29 cellular contexts compared by ENCODE assay signal in the genomic region with DNA sequence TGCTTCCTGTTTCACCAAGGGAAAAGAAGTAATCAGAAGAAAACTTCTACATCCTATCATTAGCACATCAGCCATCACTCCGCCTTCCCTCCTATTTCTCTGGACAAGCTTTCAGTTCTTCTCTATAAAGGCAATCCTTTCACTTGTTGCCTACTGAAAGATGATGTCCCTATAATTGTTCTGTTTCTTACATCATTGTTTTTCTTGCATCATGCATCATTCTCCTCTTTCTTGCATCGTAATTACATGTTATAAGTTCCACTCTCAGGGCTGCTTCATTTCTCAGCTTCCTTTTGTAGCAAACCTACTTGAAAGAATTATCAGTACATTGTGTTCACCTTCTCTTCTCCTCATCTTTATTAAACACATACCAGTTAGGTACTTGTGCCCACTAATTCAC. TPM values are rescaled to one million over a fixed set of nuclear protein-coding genes. Genes with fewer than 3 reads are reported as not detected.
DNase-seq lines count a peak whose midpoint lies in the region; ATAC-seq and TF ChIP-seq lines count a peak whose summit lies in the region.
"Had no signal": no experiment of that assay in that cellular context is flagged by ENCODE, and none has a peak within 500 bp of the region (broad histone marks: within the 10 kb centered on the region; RNA-seq: fewer than 3 reads in every experiment).

No MANE protein-coding gene starts in this region.

- H3K27ac ChIP-seq in sigmoid colon, result no peak overlapping the region
- H3K27ac ChIP-seq in adrenal gland, result no peak overlapping the region
- H3K27ac ChIP-seq: 22Rv1; BLaER1 treated with 17β-estradiol and CSF1 and Interleukin-3, amounts not matched to agents 10 nM and 100 nM; body of pancreas; dorsolateral prefrontal cortex; gastrocnemius medialis; SJCRH30; thoracic aorta had no signal

- no peak overlapping the region for H3K4me3 Mint-ChIP-seq in stimulated activated naive CD8-positive, alpha-beta T cell treated with anti-CD3 and anti-CD28 coated beads, Interleukin-15, Interleukin-2, amounts not matched to agents 100 ng/mL and 50 ng/mL, for 24 hours
- no peak overlapping the region for H3K4me3 Mint-ChIP-seq in central memory CD8-positive, alpha-beta T cell
- peak overlapping the region in 1 of 2 donors; percentile 4 for H3K4me3 Mint-ChIP-seq in stimulated activated naive CD8-positive, alpha-beta T cell treated with anti-CD3 and anti-CD28 coated beads, Interleukin-15, amount 100 ng/mL, for 72 hours
- H3K4me3 Mint-ChIP-seq: activated CD4-positive, alpha-beta T cell treated with anti-CD3 and anti-CD28 coated beads, Interleukin-2, amount 10 ng/mL, durations not matched to agents 7 days and 5 days; H9; mesothelial cell of epicardium; stimulated activated naive B cell treated with anti-CD40 and anti-IgM and Interleukin-4, amounts not matched to agents 10 μg/mL and 1 μg/mL and 100 μg/mL, for 72 hours had no signal

- H3K9me3 ChIP-seq in sigmoid colon (no peaks in the 10 kb centered on the region), adrenal gland (replicated peaks in 1 of 3) (no peaks in the 10 kb centered on the region)
- H3K9me3 ChIP-seq: BLaER1 treated with 17β-estradiol and CSF1 and Interleukin-3, amounts not matched to agents 10 nM and 100 nM; body of pancreas; Caco-2; gastrocnemius medialis; SJCRH30; thoracic aorta had no signal

- H3K27me3 ChIP-seq in sigmoid colon (no peaks in the 10 kb centered on the region), adrenal gland (no peaks in the 10 kb centered on the region)
- H3K27me3 ChIP-seq: BLaER1 treated with 17β-estradiol and CSF1 and Interleukin-3, amounts not matched to agents 10 nM and 100 nM; body of pancreas; dorsolateral prefrontal cortex; gastrocnemius medialis; SJCRH30 had no signal

- peak; percentile 5 for DNase-seq in NCI-H2227 treated with DMSO at 0.1 percent for 48 hours (lab: John Stamatoyannopoulos, UW)
- no peak for DNase-seq in NCI-H2227 (lab: John Stamatoyannopoulos, UW; ENCODE audit: unreplicated experiment)
- no peak for DNase-seq in stimulated activated naive CD8-positive, alpha-beta T cell treated with anti-CD3 and anti-CD28 coated beads, Interleukin-15, Interleukin-2, amounts not matched to agents 100 U/mL and 50 U/mL, for 24 hours
- no peak for DNase-seq in central memory CD8-positive, alpha-beta T cell (ENCODE audit: low spot score in 2 of 2)
- DNase-seq in stimulated activated naive CD8-positive, alpha-beta T cell treated with anti-CD3 and anti-CD28 coated beads, Interleukin-15, amount 100 ng/mL, for 72 hours, result no peak
- no peak for DNase-seq in sigmoid colon
- no peak for DNase-seq in adrenal gland
- DNase-seq: activated CD4-positive, alpha-beta T cell treated with anti-CD3 and anti-CD28 coated beads, Interleukin-2, amount 10 ng/mL, durations not matched to agents 7 days and 5 days; activated CD8-positive, alpha-beta memory T cell treated with anti-CD3 and anti-CD28 coated beads, Interleukin-2, amount 50 U/mL, for 4 hours; activated gamma-delta T cell; body of pancreas; Caco-2; dorsolateral prefrontal cortex; gastrocnemius medialis; H9; naive B cell; NCI-H1417 treated with DMSO at 0.1 percent for 48 hours; NCI-H2029 treated with DMSO at 0.1 percent for 48 hours; NCI-H446; occipital lobe; RPMI8226; SJCRH30; stimulated activated naive B cell treated with anti-CD40 and anti-IgM and Interleukin-4, amounts not matched to agents 10 μg/mL and 1 μg/mL and 100 μg/mL, for 72 hours; SW 1271 had no signal

- H3K27me3 Mint-ChIP-seq in stimulated activated naive CD8-positive, alpha-beta T cell treated with anti-CD3 and anti-CD28 coated beads, Interleukin-15, Interleukin-2, amounts not matched to agents 100 ng/mL and 50 ng/mL, for 24 hours, result no peaks in the 10 kb centered on the region
- H3K27me3 Mint-ChIP-seq in central memory CD8-positive, alpha-beta T cell, result no peaks in the 10 kb centered on the region
- H3K27me3 Mint-ChIP-seq in stimulated activated naive CD8-positive, alpha-beta T cell treated with anti-CD3 and anti-CD28 coated beads, Interleukin-15, amount 100 ng/mL, for 72 hours, result no peaks in the 10 kb centered on the region
- H3K27me3 Mint-ChIP-seq: activated CD4-positive, alpha-beta T cell treated with anti-CD3 and anti-CD28 coated beads, Interleukin-2, amount 10 ng/mL, durations not matched to agents 7 days and 5 days; naive B cell; stimulated activated naive B cell treated with anti-CD40 and anti-IgM and Interleukin-4, amounts not matched to agents 10 μg/mL and 1 μg/mL and 100 μg/mL, for 72 hours had no signal

- H3K36me3 Mint-ChIP-seq in stimulated activated naive CD8-positive, alpha-beta T cell treated with anti-CD3 and anti-CD28 coated beads, Interleukin-15, Interleukin-2, amounts not matched to agents 100 ng/mL and 50 ng/mL, for 24 hours (ENCODE audit: low read depth), result peaks cover 45% of the 10 kb centered on the region
- peaks cover 37% of the 10 kb centered on the region for H3K36me3 Mint-ChIP-seq in central memory CD8-positive, alpha-beta T cell (ENCODE audit: insufficient read depth)

- H3K27ac Mint-ChIP-seq in stimulated activated naive CD8-positive, alpha-beta T cell treated with anti-CD3 and anti-CD28 coated beads, Interleukin-15, Interleukin-2, amounts not matched to agents 100 ng/mL and 50 ng/mL, for 24 hours, result peak overlapping the region; percentile 47
- peak overlapping the region; percentile 7 for H3K27ac Mint-ChIP-seq in central memory CD8-positive, alpha-beta T cell (ENCODE audit: low read depth)
- H3K27ac Mint-ChIP-seq in stimulated activated naive CD8-positive, alpha-beta T cell treated with anti-CD3 and anti-CD28 coated beads, Interleukin-15, amount 100 ng/mL, for 72 hours, result peak overlapping the region; percentile 29 to 92
- H3K27ac Mint-ChIP-seq: activated CD4-positive, alpha-beta T cell treated with anti-CD3 and anti-CD28 coated beads, Interleukin-2, amount 10 ng/mL, durations not matched to agents 7 days and 5 days; H9; mesothelial cell of epicardium; stimulated activated naive B cell treated with anti-CD40 and anti-IgM and Interleukin-4, amounts not matched to agents 10 μg/mL and 1 μg/mL and 100 μg/mL, for 72 hours had no signal

- no peak for TF ChIP-seq CTCF in sigmoid colon (IDR thresholded peaks at IDR 0.05)
- no peak for TF ChIP-seq CTCF in adrenal gland (IDR thresholded peaks at IDR 0.05)

- 92 to 96% methylated on average over 2 of the region's 2 CpGs for WGBS in sigmoid colon, 2 donors
- 85 to 96% (median 92%) methylated on average over 2 of the region's 2 CpGs for WGBS in adrenal gland, 4 donors

- intact Hi-C loops in sigmoid colon (cut with DNase I), result no loop called here
- intact Hi-C loops in adrenal gland (cut with DNase I), result no loop called here

- ATAC-seq in stimulated activated naive CD8-positive, alpha-beta T cell treated with anti-CD3 and anti-CD28 coated beads, Interleukin-15, Interleukin-2, amounts not matched to agents 100 U/mL and 50 U/mL, for 24 hours, result no peak
- no peak for ATAC-seq in central memory CD8-positive, alpha-beta T cell (replicated peaks; ENCODE audit: extremely low read depth, poor library complexity, severe bottlenecking)
- no peak for ATAC-seq in stimulated activated naive CD8-positive, alpha-beta T cell treated with anti-CD3 and anti-CD28 coated beads, Interleukin-15, amount 100 ng/mL, for 72 hours
- ATAC-seq: body of pancreas; gastrocnemius medialis; stimulated activated naive B cell treated with anti-CD40 and anti-IgM and Interleukin-4, amounts not matched to agents 10 μg/mL and 1 μg/mL and 100 μg/mL, for 72 hours had no signal

- no peak for TF ChIP-seq POLR2A in sigmoid colon (IDR thresholded peaks at IDR 0.05)
- no peak for TF ChIP-seq POLR2A in adrenal gland (IDR thresholded peaks at IDR 0.05)

- H3K36me3 ChIP-seq in sigmoid colon, result peaks cover 7 to 47% (median 10%) of the 10 kb centered on the region in 4 donors
- peaks cover 0 to 43% of the 10 kb centered on the region in 2 donors for H3K36me3 ChIP-seq in adrenal gland (replicated peaks in 1 of 2)

- no peaks in the 10 kb centered on the region for H3K9me3 Mint-ChIP-seq in stimulated activated naive CD8-positive, alpha-beta T cell treated with anti-CD3 and anti-CD28 coated beads, Interleukin-15, Interleukin-2, amounts not matched to agents 100 ng/mL and 50 ng/mL, for 24 hours
- H3K9me3 Mint-ChIP-seq in central memory CD8-positive, alpha-beta T cell, result no peaks in the 10 kb centered on the region
- no peaks in the 10 kb centered on the region for H3K9me3 Mint-ChIP-seq in stimulated activated naive CD8-positive, alpha-beta T cell treated with anti-CD3 and anti-CD28 coated beads, Interleukin-15, amount 100 ng/mL, for 72 hours
- H3K9me3 Mint-ChIP-seq: activated CD4-positive, alpha-beta T cell treated with anti-CD3 and anti-CD28 coated beads, Interleukin-2, amount 10 ng/mL, durations not matched to agents 7 days and 5 days; H9; mesothelial cell of epicardium; naive B cell had no signal

- no peak overlapping the region for H3K4me3 ChIP-seq in sigmoid colon
- no peak overlapping the region for H3K4me3 ChIP-seq in adrenal gland
- H3K4me3 ChIP-seq: BLaER1 treated with 17β-estradiol and CSF1 and Interleukin-3, amounts not matched to agents 10 nM and 100 nM; body of pancreas; dorsolateral prefrontal cortex; gastrocnemius medialis; SJCRH30; thoracic aorta had no signal

- H3K4me1 ChIP-seq in sigmoid colon (no peaks in the 10 kb centered on the region), adrenal gland (replicated peaks in 1 of 2) (peaks cover 0 to 3% of the 10 kb centered on the region in 2 donors)
- H3K4me1 ChIP-seq: Caco-2, SJCRH30 had no signal

- no peak for TF ChIP-seq EP300 in sigmoid colon (IDR thresholded peaks at IDR 0.05)

- peaks cover 6% of the 10 kb centered on the region for H3K4me1 Mint-ChIP-seq in stimulated activated naive CD8-positive, alpha-beta T cell treated with anti-CD3 and anti-CD28 coated beads, Interleukin-15, Interleukin-2, amounts not matched to agents 100 ng/mL and 50 ng/mL, for 24 hours (ENCODE audit: low read depth)
- peaks cover 21% of the 10 kb centered on the region for H3K4me1 Mint-ChIP-seq in central memory CD8-positive, alpha-beta T cell
- peaks cover 17% of the 10 kb centered on the region for H3K4me1 Mint-ChIP-seq in stimulated activated naive CD8-positive, alpha-beta T cell treated with anti-CD3 and anti-CD28 coated beads, Interleukin-15, amount 100 ng/mL, for 72 hours
- H3K4me1 Mint-ChIP-seq: H9 had no signal

RNA-seq across cellular contexts. Expression of a gene that starts 7.2 kb away (rescaled TPM):
- 10 to 100 TPM; 16.2 to 20.6 (median 17.4) TPM for total RNA-seq in sigmoid colon
- polyA plus RNA-seq in sigmoid colon, result 1 to 10 TPM; 1.8 to 8.7 (median 2.5) TPM
- total RNA-seq in adrenal gland, result 10 to 100 TPM; 13.8 to 32.2 (median 23.4) TPM
- 10 to 100 TPM in 1 of 3 donors, 1 to 10 TPM in 2; 3.8 to 27.7 (median 4.0) TPM for polyA plus RNA-seq in adrenal gland

Comparison
In these comparisons a context has a peak if more than half of its experiments do, and no peak if none do; other contexts are left out.
1. H3K27ac Mint-ChIP-seq: peak in every context shown above with its lines; median percentile 60 in stimulated activated naive CD8-positive, alpha-beta T cell treated with anti-CD3 and anti-CD28 coated beads, Interleukin-15, amount 100 ng/mL, for 72 hours; 47 in stimulated activated naive CD8-positive, alpha-beta T cell treated with anti-CD3 and anti-CD28 coated beads, Interleukin-15, Interleukin-2, amounts not matched to agents 100 ng/mL and 50 ng/mL, for 24 hours; 7 in central memory CD8-positive, alpha-beta T cell.